In genomic region chr7:116561697-116562483, GRCh38 we compare ENCODE assay signal across 21 cellular contexts. TPM values are rescaled to one million over a fixed set of nuclear protein-coding genes. Genes with fewer than 3 reads are reported as not detected.
DNase-seq lines count a peak whose midpoint lies in the region; ATAC-seq, FAIRE-seq and TF ChIP-seq lines count a peak whose summit lies in the region.
"Had no signal": no experiment of that assay in that cellular context is flagged by ENCODE, and none has a peak within 500 bp of the region (broad histone marks: within the 10 kb centered on the region; RNA-seq: fewer than 3 reads in every experiment).

No MANE protein-coding gene starts in this region.

- no peak overlapping the region for H3K23ac ChIP-seq in mesenchymal stem cell (ENCODE audit: low read length in 2 of 2)

- DNase-seq in AG08395 (ENCODE audit: low spot score) (peak; percentile 27), LHCN-M2 (ENCODE audit: low read depth) (peak; percentile 68), endothelial cell of umbilical vein (ENCODE audit: low read depth, low spot score) (no peak), mesenchymal stem cell (no peak)
- no peak for DNase-seq in activated T-cell treated with anti-CD3 and anti-CD28 coated beads, Interleukin-2, amount 50 U/mL, for 4 hours
- no peak for DNase-seq in activated T-helper 1 cell treated with anti-CD3 and anti-CD28 coated beads, Interleukin-12 subunit alpha, Interleukin-12 subunit beta, Interleukin-2, Interleukin-4 antibody, amounts not matched to agents 30 ng/mL and 10 ng/mL and 1 ng/mL, durations not matched to agents 14 hours and 24 hours and 36 hours (ENCODE audit: low spot score)
- DNase-seq in stimulated activated CD4-positive, alpha-beta T cell treated with anti-CD3 and anti-CD28 coated beads, Interleukin-4, amount 100 ng/mL, for 1 hour, result no peak
- DNase-seq: activated CD4-positive, alpha-beta T cell treated with anti-CD3 and anti-CD28 coated beads for 36 hours; activated naive CD8-positive, alpha-beta T cell treated with anti-CD3 and anti-CD28 coated beads for 36 hours; COR-L47; effector CD4-positive, alpha-beta T cell; lower lobe of right lung; naive thymus-derived CD4-positive, alpha-beta T cell; NCI-H146; NCI-H446; stimulated activated naive CD8-positive, alpha-beta T cell treated with anti-CD3 and anti-CD28 coated beads, Interleukin-15, amount 100 ng/mL, for 72 hours had no signal

- H3K27ac ChIP-seq in endothelial cell of umbilical vein (ENCODE audit: insufficient read depth, low read depth, low read length), result no peak overlapping the region
- no peak overlapping the region for H3K27ac ChIP-seq in mesenchymal stem cell (ENCODE audit: low read length, poor library complexity, severe bottlenecking)
- H3K27ac ChIP-seq: lower lobe of right lung, uterus had no signal

- TF ChIP-seq POLR2A in endothelial cell of umbilical vein (IDR thresholded peaks at IDR 0.05; ENCODE audit: low read depth, low read length), result peak; percentile 11

- peaks cover 20% of the 10 kb centered on the region for H3K79me2 ChIP-seq in endothelial cell of umbilical vein (ENCODE audit: control insufficient read depth, insufficient read depth, low read length)

- H2BK15ac ChIP-seq in mesenchymal stem cell (ENCODE audit: low read depth, poor library complexity, severe bottlenecking), result no peak overlapping the region

- intact Hi-C loops in endothelial cell of umbilical vein (cut with micrococcal nuclease), result no loop called here
- intact Hi-C loops in activated T-helper 1 cell treated with anti-CD3 and anti-CD28 coated beads, Interleukin-12 subunit alpha, Interleukin-12 subunit beta, Interleukin-2, Interleukin-4 antibody, amounts not matched to agents 30 ng/mL and 10 ng/mL and 1 ng/mL, durations not matched to agents 14 hours and 24 hours and 36 hours (cut with micrococcal nuclease), result no loop called here

- H3K9ac ChIP-seq in endothelial cell of umbilical vein (replicated peaks; ENCODE audit: extremely low read depth, insufficient read depth, low read length) (no peak overlapping the region), mesenchymal stem cell (ENCODE audit: low read length) (peak overlapping the region; percentile 10)

- dilution Hi-C loops in endothelial cell of umbilical vein (cut with MboI; ENCODE audit: extremely low pct_ligation_motif_present, low sequenced_read_pairs), result no loop called here

- H3K18ac ChIP-seq in mesenchymal stem cell (ENCODE audit: low read depth in 1 of 2, low read length in 2 of 2), result no peak overlapping the region

- H3K79me1 ChIP-seq in mesenchymal stem cell (replicated peaks; ENCODE audit: low read length, poor library complexity, severe bottlenecking), result peaks cover 9% of the 10 kb centered on the region

- H4K8ac ChIP-seq in mesenchymal stem cell (ENCODE audit: low read length), result no peak overlapping the region

- no peak for ATAC-seq in GM21576 (IDR thresholded peaks at IDR 0.05; ENCODE audit: unreplicated experiment)
- no peak for ATAC-seq in activated T-cell treated with anti-CD3 and anti-CD28 coated beads, Interleukin-2, amount 50 U/mL, for 4 hours
- ATAC-seq: activated CD4-positive, alpha-beta T cell treated with anti-CD3 and anti-CD28 coated beads for 36 hours; GM12878; naive thymus-derived CD4-positive, alpha-beta T cell; stimulated activated naive CD8-positive, alpha-beta T cell treated with anti-CD3 and anti-CD28 coated beads, Interleukin-15, amount 100 ng/mL, for 72 hours had no signal

- H3K27me3 ChIP-seq in endothelial cell of umbilical vein (ENCODE audit: control insufficient read depth in 2 of 2, insufficient read depth in 2 of 2, low read length in 2 of 2), result no peaks in the 10 kb centered on the region
- H3K27me3 ChIP-seq in mesenchymal stem cell (ENCODE audit: control insufficient read depth in 1 of 2, insufficient read depth in 1 of 2, low read length in 2 of 2), result no peaks in the 10 kb centered on the region
- H3K27me3 ChIP-seq: uterus had no signal

- H3K27ac Mint-ChIP-seq in activated T-helper 1 cell treated with anti-CD3 and anti-CD28 coated beads, Interleukin-12 subunit alpha, Interleukin-12 subunit beta, Interleukin-2, Interleukin-4 antibody, amounts not matched to agents 30 ng/mL and 10 ng/mL and 1 ng/mL, durations not matched to agents 14 hours and 24 hours and 36 hours, result no peak overlapping the region
- H3K27ac Mint-ChIP-seq: activated CD4-positive, alpha-beta T cell treated with anti-CD3 and anti-CD28 coated beads for 36 hours; activated naive CD8-positive, alpha-beta T cell treated with anti-CD3 and anti-CD28 coated beads for 36 hours; naive thymus-derived CD4-positive, alpha-beta T cell; progenitor cell of endocrine pancreas had no signal

- no peak for FAIRE-seq in endothelial cell of umbilical vein (lab: Jason Lieb, UNC)
- FAIRE-seq: G401.6, GM12878 had no signal

- no peak overlapping the region for H2AK5ac ChIP-seq in mesenchymal stem cell (ENCODE audit: low read length, severe bottlenecking)

- H3K9me1 ChIP-seq in endothelial cell of umbilical vein (replicated peaks; ENCODE audit: control insufficient read depth, extremely low read depth, insufficient read depth, low read length), result no peaks in the 10 kb centered on the region

- H3K4me3 ChIP-seq in endothelial cell of umbilical vein (replicated peaks in 1 of 3; ENCODE audit: insufficient read depth in 1 of 3, low read depth in 1 of 3, low read length in 3 of 3) (no peak overlapping the region), mesenchymal stem cell (ENCODE audit: insufficient read depth in 1 of 2, low read depth in 1 of 2, low read length in 2 of 2) (no peak overlapping the region)
- H3K4me3 ChIP-seq: GM12878, lower lobe of right lung, uterus had no signal

- no peak overlapping the region for H2BK120ac ChIP-seq in mesenchymal stem cell (ENCODE audit: low read depth, low read length)

- H2BK12ac ChIP-seq in mesenchymal stem cell (ENCODE audit: low read length in 2 of 2), result no peak overlapping the region

- peaks cover 35% of the 10 kb centered on the region for H3K27me3 Mint-ChIP-seq in activated T-cell treated with anti-CD3 and anti-CD28 coated beads, Interleukin-2, amount 50 U/mL, for 4 hours (ENCODE audit: low read depth)
- H3K27me3 Mint-ChIP-seq in activated T-helper 1 cell treated with anti-CD3 and anti-CD28 coated beads, Interleukin-12 subunit alpha, Interleukin-12 subunit beta, Interleukin-2, Interleukin-4 antibody, amounts not matched to agents 30 ng/mL and 10 ng/mL and 1 ng/mL, durations not matched to agents 14 hours and 24 hours and 36 hours (ENCODE audit: insufficient read depth), result peaks cover 14% of the 10 kb centered on the region

- no peak overlapping the region for H3K4me2 ChIP-seq in endothelial cell of umbilical vein (ENCODE audit: insufficient read depth, low read length)
- H3K4me2 ChIP-seq in mesenchymal stem cell (ENCODE audit: low read length, poor library complexity, severe bottlenecking), result no peak overlapping the region

- H3K14ac ChIP-seq in mesenchymal stem cell (ENCODE audit: low read length in 2 of 2), result no peak overlapping the region

- no peaks in the 10 kb centered on the region for H3K4me1 Mint-ChIP-seq in activated T-cell treated with anti-CD3 and anti-CD28 coated beads, Interleukin-2, amount 50 U/mL, for 4 hours (ENCODE audit: low read depth)
- H3K4me1 Mint-ChIP-seq in activated T-helper 1 cell treated with anti-CD3 and anti-CD28 coated beads, Interleukin-12 subunit alpha, Interleukin-12 subunit beta, Interleukin-2, Interleukin-4 antibody, amounts not matched to agents 30 ng/mL and 10 ng/mL and 1 ng/mL, durations not matched to agents 14 hours and 24 hours and 36 hours (ENCODE audit: low read depth), result no peaks in the 10 kb centered on the region
- H3K4me1 Mint-ChIP-seq: activated CD4-positive, alpha-beta T cell treated with anti-CD3 and anti-CD28 coated beads for 36 hours; activated naive CD8-positive, alpha-beta T cell treated with anti-CD3 and anti-CD28 coated beads for 36 hours; naive thymus-derived CD4-positive, alpha-beta T cell; stimulated activated naive CD8-positive, alpha-beta T cell treated with anti-CD3 and anti-CD28 coated beads, Interleukin-15, amount 100 ng/mL, for 72 hours had no signal

- no peak overlapping the region for H2AFZ ChIP-seq in endothelial cell of umbilical vein (ENCODE audit: low read depth, low read length)
- H2AFZ ChIP-seq in mesenchymal stem cell (ENCODE audit: low read depth, low read length), result no peak overlapping the region

- H3K36me3 Mint-ChIP-seq in activated T-cell treated with anti-CD3 and anti-CD28 coated beads, Interleukin-2, amount 50 U/mL, for 4 hours (ENCODE audit: insufficient read depth), result no peaks in the 10 kb centered on the region
- H3K36me3 Mint-ChIP-seq in activated T-helper 1 cell treated with anti-CD3 and anti-CD28 coated beads, Interleukin-12 subunit alpha, Interleukin-12 subunit beta, Interleukin-2, Interleukin-4 antibody, amounts not matched to agents 30 ng/mL and 10 ng/mL and 1 ng/mL, durations not matched to agents 14 hours and 24 hours and 36 hours (ENCODE audit: low read depth), result no peaks in the 10 kb centered on the region
- H3K36me3 Mint-ChIP-seq: activated naive CD8-positive, alpha-beta T cell treated with anti-CD3 and anti-CD28 coated beads for 36 hours; naive thymus-derived CD4-positive, alpha-beta T cell had no signal

- 84% methylated on average over 2 of the region's 2 CpGs for whole genome bisulfite sequencing in mesenchymal stem cell

- CTCF ChIA-PET in endothelial cell of umbilical vein (lab: Charles Lee), result interaction anchor here (1.0 to 5.9 kb wide), 3 partner anchors 9 to 26 kb away, joined by 3 to 36 read pairs (median 3); no protein-coding TSS in a partner anchor

- no TSS peak for BruUV-seq in endothelial cell of umbilical vein (replicated peaks; lab: Mats Ljungman, UMichigan)

- H3K4me3 Mint-ChIP-seq in activated T-cell treated with anti-CD3 and anti-CD28 coated beads, Interleukin-2, amount 50 U/mL, for 4 hours, result no peak overlapping the region
- H3K4me3 Mint-ChIP-seq in activated T-helper 1 cell treated with anti-CD3 and anti-CD28 coated beads, Interleukin-12 subunit alpha, Interleukin-12 subunit beta, Interleukin-2, Interleukin-4 antibody, amounts not matched to agents 30 ng/mL and 10 ng/mL and 1 ng/mL, durations not matched to agents 14 hours and 24 hours and 36 hours, result no peak overlapping the region
- H3K4me3 Mint-ChIP-seq: activated CD4-positive, alpha-beta T cell treated with anti-CD3 and anti-CD28 coated beads for 36 hours; activated naive CD8-positive, alpha-beta T cell treated with anti-CD3 and anti-CD28 coated beads for 36 hours; naive thymus-derived CD4-positive, alpha-beta T cell; stimulated activated naive CD8-positive, alpha-beta T cell treated with anti-CD3 and anti-CD28 coated beads, Interleukin-15, amount 100 ng/mL, for 72 hours had no signal

- POLR2A ChIA-PET in endothelial cell of umbilical vein (lab: Charles Lee), result no interaction called here

- H3K36me3 ChIP-seq in endothelial cell of umbilical vein (ENCODE audit: control insufficient read depth in 2 of 2, extremely low read depth in 1 of 2, insufficient read depth in 2 of 2, low read length in 2 of 2) (peaks cover 21 to 22% of the 10 kb centered on the region in 2 experiments), mesenchymal stem cell (ENCODE audit: control insufficient read depth in 1 of 2, insufficient read depth in 2 of 2, low read depth in 1 of 2, low read length in 2 of 2) (peaks cover 6 to 46% of the 10 kb centered on the region in 2 experiments)
- H3K36me3 ChIP-seq: uterus had no signal

- H3K9me3 ChIP-seq in endothelial cell of umbilical vein (replicated peaks; ENCODE audit: control insufficient read depth, insufficient read depth, low read length), result no peaks in the 10 kb centered on the region
- no peaks in the 10 kb centered on the region for H3K9me3 ChIP-seq in mesenchymal stem cell (ENCODE audit: control insufficient read depth, low read length)
- H3K9me3 ChIP-seq: lower lobe of right lung, uterus had no signal

- peaks cover 7% of the 10 kb centered on the region for H4K20me1 ChIP-seq in endothelial cell of umbilical vein (replicated peaks; ENCODE audit: control insufficient read depth, extremely low read depth, insufficient read depth, low read length)

- H3K4ac ChIP-seq in mesenchymal stem cell (ENCODE audit: low read depth in 1 of 2, low read length in 2 of 2), result no peak overlapping the region

- no peak overlapping the region for H2BK5ac ChIP-seq in mesenchymal stem cell (ENCODE audit: low read depth, low read length, poor library complexity, severe bottlenecking)

- no peak overlapping the region for H4K91ac ChIP-seq in mesenchymal stem cell (ENCODE audit: low read length)

- H3K4me1 ChIP-seq in endothelial cell of umbilical vein (ENCODE audit: control insufficient read depth, extremely low read depth, insufficient read depth, low read length), result peaks cover 4% of the 10 kb centered on the region
- peaks cover 2% of the 10 kb centered on the region for H3K4me1 ChIP-seq in mesenchymal stem cell (ENCODE audit: control insufficient read depth, insufficient read depth, low read depth, low read length)
- H3K4me1 ChIP-seq: lower lobe of right lung had no signal

- peaks cover 4% of the 10 kb centered on the region for H3K9me3 Mint-ChIP-seq in activated T-cell treated with anti-CD3 and anti-CD28 coated beads, Interleukin-2, amount 50 U/mL, for 4 hours
- H3K9me3 Mint-ChIP-seq in activated T-helper 1 cell treated with anti-CD3 and anti-CD28 coated beads, Interleukin-12 subunit alpha, Interleukin-12 subunit beta, Interleukin-2, Interleukin-4 antibody, amounts not matched to agents 30 ng/mL and 10 ng/mL and 1 ng/mL, durations not matched to agents 14 hours and 24 hours and 36 hours, result no peaks in the 10 kb centered on the region
- H3K9me3 Mint-ChIP-seq: activated naive CD8-positive, alpha-beta T cell treated with anti-CD3 and anti-CD28 coated beads for 36 hours had no signal

- no peak for TF ChIP-seq CTCF in endothelial cell of umbilical vein (IDR thresholded peaks at IDR 0.05; ENCODE audit: extremely low read depth in 1 of 2, insufficient read depth in 1 of 2, low read depth in 1 of 2, low read length in 2 of 2)

RNA-seq across cellular contexts. Expression of gene CAV1, which starts 37.1 kb away (rescaled TPM):
- 1,409 and 1,463 TPM in 2 replicates for total RNA-seq in LHCN-M2 (2014; rRNA removed)
- polyA plus RNA-seq in LHCN-M2 (2012), result 1,281 TPM
- total RNA-seq in endothelial cell of umbilical vein, result 1,126 and 1,483 TPM in 2 replicates
- polyA plus RNA-seq in endothelial cell of umbilical vein, result 3,129 and 3,339 TPM in 2 replicates
- 1,679 and 1,960 TPM in 2 replicates for polyA plus RNA-seq in endothelial cell of umbilical vein (2011; cell fraction: cytosol; rRNA removed)
- 638 and 808 TPM in 2 replicates for polyA plus RNA-seq in endothelial cell of umbilical vein (2011; cell fraction: nucleus; rRNA removed)
- 635 and 1,042 TPM in 2 replicates for polyA plus RNA-seq in endothelial cell of umbilical vein (2012)
- 5,246 and 5,371 TPM in 2 replicates for polyA minus RNA-seq in endothelial cell of umbilical vein
- 0.92 TPM for polyA minus RNA-seq in endothelial cell of umbilical vein (2011; cell fraction: cytosol; rRNA and poly(A)+ RNA removed)
- polyA minus RNA-seq in endothelial cell of umbilical vein (2011; cell fraction: nucleus; rRNA and poly(A)+ RNA removed), result 779 and 1,152 TPM in 2 replicates
- polyA plus RNA-seq in mesenchymal stem cell (2013, experiment 1 of 2), result 281 TPM
- polyA plus RNA-seq in mesenchymal stem cell (2013, experiment 2 of 2), result 300 TPM
- total RNA-seq in activated T-cell treated with anti-CD3 and anti-CD28 coated beads, Interleukin-2, amount 50 U/mL, for 4 hours, result 1 to 10 TPM in 2 of 3 donors, under 1 TPM in 1; 0.48 to 1.2 (median 1.1) TPM
- 0.76 and 1.8 TPM in 2 replicates for total RNA-seq in activated T-helper 1 cell treated with anti-CD3 and anti-CD28 coated beads, Interleukin-12 subunit alpha, Interleukin-12 subunit beta, Interleukin-2, Interleukin-4 antibody, amounts not matched to agents 30 ng/mL and 10 ng/mL and 1 ng/mL, durations not matched to agents 14 hours and 24 hours and 36 hours
- polyA plus RNA-seq: naive thymus-derived CD4-positive, alpha-beta T cell had no signal

Comparison
In these comparisons a context has a peak if more than half of its experiments do, and no peak if none do; other contexts are left out.
1. DNase-seq: peak in AG08395 (single experiment) and LHCN-M2 (single experiment); none in endothelial cell of umbilical vein (single experiment), mesenchymal stem cell (single experiment), activated T-cell treated with anti-CD3 and anti-CD28 coated beads, Interleukin-2, amount 50 U/mL, for 4 hours (single experiment), activated T-helper 1 cell treated with anti-CD3 and anti-CD28 coated beads, Interleukin-12 subunit alpha, Interleukin-12 subunit beta, Interleukin-2, Interleukin-4 antibody, amounts not matched to agents 30 ng/mL and 10 ng/mL and 1 ng/mL, durations not matched to agents 14 hours and 24 hours and 36 hours (single experiment) and stimulated activated CD4-positive, alpha-beta T cell treated with anti-CD3 and anti-CD28 coated beads, Interleukin-4, amount 100 ng/mL, for 1 hour (single experiment).
2. RNA of gene CAV1, which starts 37.1 kb away (total RNA-seq): 1,126 to 1,483 TPM in endothelial cell of umbilical vein and 1,409 to 1,463 TPM in LHCN-M2; 0.76 to 1.8 TPM in activated T-helper 1 cell treated with anti-CD3 and anti-CD28 coated beads, Interleukin-12 subunit alpha, Interleukin-12 subunit beta, Interleukin-2, Interleukin-4 antibody, amounts not matched to agents 30 ng/mL and 10 ng/mL and 1 ng/mL, durations not matched to agents 14 hours and 24 hours and 36 hours and 0.48 to 1.2 TPM in activated T-cell treated with anti-CD3 and anti-CD28 coated beads, Interleukin-2, amount 50 U/mL, for 4 hours; every median in the first group is over 100 times any median in the second.